Comparison of ENCODE assay signal across 1 cellular context in genomic region chr2:196926562-196927317, GRCh38.
TF ChIP-seq lines count a peak whose summit lies in the region.

Gene PGAP1 (minus strand): TSS chr2:196926707. CDS start chr2:196926616, 91 bp downstream.

TF ChIP-seq in HepG2, 621 proteins besides CTCF, POLR2A, EP300 and RAD21 (continued from another document and continues in another):
- TF ChIP-seq ZHX1 (CRISPR knock-in tag; IDR thresholded peaks at IDR 0.05; ENCODE audit: low read depth) (peak; percentile 49; the same call in 1 of the 2 replicates), ZNF788 (CRISPR knock-in tag; IDR thresholded peaks at IDR 0.05; ENCODE audit: borderline replicate concordance) (peak; percentile 65; the same call in 1 of the 2 replicates), BCL6 (CRISPR knock-in tag; IDR thresholded peaks at IDR 0.05) (peak; percentile 19; the same call in 1 of the 2 replicates), ZNF7 (CRISPR knock-in tag; IDR thresholded peaks at IDR 0.05) (no peak), HOXA3 (CRISPR knock-in tag; IDR thresholded peaks at IDR 0.05) (peak; percentile 44), ARID3A (IDR thresholded peaks at IDR 0.05; ENCODE audit: low read depth, low read length) (peak; percentile 32; the same call in 1 of the 2 replicates), ZNF605 (CRISPR knock-in tag; IDR thresholded peaks at IDR 0.05) (peak; percentile 49), CBX1 (IDR thresholded peaks at IDR 0.05; ENCODE audit: low read depth) (no peak), FUBP1 (CRISPR knock-in tag; IDR thresholded peaks at IDR 0.05; ENCODE audit: borderline replicate concordance) (no peak), KLF11 (CRISPR knock-in tag; IDR thresholded peaks at IDR 0.05) (no peak), SAP130 (CRISPR knock-in tag; IDR thresholded peaks at IDR 0.05; ENCODE audit: low read depth) (peak; percentile 86), PATZ1 (CRISPR knock-in tag; IDR thresholded peaks at IDR 0.05) (peak; percentile 66), AHR (CRISPR knock-in tag; IDR thresholded peaks at IDR 0.05) (peak; percentile 77; the same call in 1 of the 2 replicates), PHF20 (CRISPR knock-in tag; IDR thresholded peaks at IDR 0.05) (peak; percentile 71), NR0B2 (CRISPR knock-in tag; IDR thresholded peaks at IDR 0.05) (peak; percentile 63), HMGXB4 (CRISPR knock-in tag; IDR thresholded peaks at IDR 0.05; ENCODE audit: borderline replicate concordance in 1 of 2, low read depth in 1 of 2) (no peak), TBX2 (CRISPR knock-in tag; IDR thresholded peaks at IDR 0.05; ENCODE audit: borderline replicate concordance) (peak; percentile 86), ZFP36L1 (CRISPR knock-in tag; IDR thresholded peaks at IDR 0.05) (peak; percentile 16; the same call in 1 of the 2 replicates), SALL2 (CRISPR knock-in tag; IDR thresholded peaks at IDR 0.05) (peak; percentile 86; the same call in 1 of the 2 replicates), ZNF143 (CRISPR knock-in tag; IDR thresholded peaks at IDR 0.05) (0 out of 2 replicates have a peak, but pooled peaks have one; percentile 15), MXD4 (CRISPR knock-in tag; IDR thresholded peaks at IDR 0.05) (peak; percentile 41; the same call in 1 of the 2 replicates), NRL (CRISPR knock-in tag; IDR thresholded peaks at IDR 0.05; ENCODE audit: borderline replicate concordance) (0 out of 2 replicates have a peak, but pooled peaks have one; percentile 89), ZEB1 (IDR thresholded peaks at IDR 0.05; ENCODE audit: insufficient replicate concordance, low read depth) (peak; percentile 70), NR2C2 (CRISPR knock-in tag; IDR thresholded peaks at IDR 0.05; ENCODE audit: borderline replicate concordance) (peak; percentile 20), ZNF563 (CRISPR knock-in tag; IDR thresholded peaks at IDR 0.05) (peak; percentile 68), ESRRA (CRISPR knock-in tag; IDR thresholded peaks at IDR 0.05; ENCODE audit: low read depth) (peak; percentile 31), PHF21A (CRISPR knock-in tag; IDR thresholded peaks at IDR 0.05) (peak; percentile 82), ZSCAN30 (CRISPR knock-in tag; IDR thresholded peaks at IDR 0.05) (no peak), ARNT2 (CRISPR knock-in tag; IDR thresholded peaks at IDR 0.05; ENCODE audit: low read depth) (peak; percentile 95), NFKBIZ (CRISPR knock-in tag; IDR thresholded peaks at IDR 0.05) (peak; percentile 32; the same call in 1 of the 2 replicates), GABPB1 (CRISPR knock-in tag; IDR thresholded peaks at IDR 0.05) (peak; percentile 71), ZNF354B (CRISPR knock-in tag; IDR thresholded peaks at IDR 0.05) (no peak; the same call in 1 of the 2 replicates), DRAP1 (CRISPR knock-in tag; IDR thresholded peaks at IDR 0.05) (peak; percentile 43; the same call in 1 of the 2 replicates), ZNF503 (CRISPR knock-in tag; IDR thresholded peaks at IDR 0.05) (0 out of 2 replicates have a peak, but pooled peaks have one; percentile 24), RBM39 (IDR thresholded peaks at IDR 0.05; ENCODE audit: low read depth, low read length, poor library complexity, severe bottlenecking) (peak; percentile 54), ZNF687 (CRISPR knock-in tag; IDR thresholded peaks at IDR 0.05) (peak; percentile 86), ERF (CRISPR knock-in tag; IDR thresholded peaks at IDR 0.05) (peak; percentile 81; the same call in 1 of the 2 replicates), PCBP1 (IDR thresholded peaks at IDR 0.05; ENCODE audit: borderline replicate concordance, low read depth, low read length) (peak; percentile 76; the same call in 1 of the 2 replicates), ETV5 (CRISPR knock-in tag; IDR thresholded peaks at IDR 0.05; ENCODE audit: borderline replicate concordance) (peak; percentile 8; the same call in 1 of the 2 replicates)
